ENCODE assay signal across 8 cellular contexts in genomic region chr21:36859744-36860501, GRCh38.
DNase-seq lines count a peak whose midpoint lies in the region; ATAC-seq, FAIRE-seq and TF ChIP-seq lines count a peak whose summit lies in the region.

No MANE protein-coding gene starts in this region.

- no peak overlapping the region for H2AFZ ChIP-seq in DND-41 (ENCODE audit: low read depth, low read length)

- H3K27me3 Mint-ChIP-seq in T-helper 2 cell treated with Interferon-gamma antibody and Interleukin-4, amounts not matched to agents 5 μg/mL and 100 μg/mL, for 36 hours (ENCODE audit: low read depth): no peaks in the 10 kb centered on the region

- H3K27ac ChIP-seq in DND-41 (ENCODE audit: low read length) (no peak overlapping the region), psoas muscle (peak overlapping the region; percentile 47)

- no peaks in the 10 kb centered on the region for H3K79me2 ChIP-seq in DND-41 (ENCODE audit: insufficient read depth, low read length)

- intact Hi-C loops in psoas muscle (cut with DNase I): loop anchor here in 1 of 2 donors (10.0 kb wide), 1 partner anchor 115 kb away; no protein-coding TSS in a partner anchor

- peaks cover 4% of the 10 kb centered on the region; the same call in 1 of the 2 replicates for H3K4me1 ChIP-seq in DND-41 (ENCODE audit: insufficient read depth, low read length)
- peaks cover 10% of the 10 kb centered on the region for H3K4me1 ChIP-seq in psoas muscle

- H3K36me3 Mint-ChIP-seq in T-helper 2 cell treated with Interferon-gamma antibody and Interleukin-4, amounts not matched to agents 5 μg/mL and 100 μg/mL, for 36 hours (ENCODE audit: low read depth): no peaks in the 10 kb centered on the region

- 53 to 60% (median 56%) methylated on average over 8 of the region's 8 CpGs for WGBS in psoas muscle, 3 donors

- H3K4me1 Mint-ChIP-seq in T-helper 2 cell treated with Interferon-gamma antibody and Interleukin-4, amounts not matched to agents 5 μg/mL and 100 μg/mL, for 36 hours (ENCODE audit: low read depth): peaks cover 25% of the 10 kb centered on the region

- peak; percentile 62; the same call in 1 of the 3 replicates for ATAC-seq in DND-41 (ENCODE audit: insufficient read depth, low read depth)
- ATAC-seq in psoas muscle: peak; percentile 85 to 90 (median 88)
- no peak for ATAC-seq in GM19324 (IDR thresholded peaks at IDR 0.05; ENCODE audit: low FRiP score, unreplicated experiment)

- TF ChIP-seq POLR2A in GM12891 (IDR thresholded peaks at IDR 0.05; ENCODE audit: low read depth, low read length): no peak

- TF ChIP-seq CTCF in DND-41 (IDR thresholded peaks at IDR 0.05; ENCODE audit: borderline replicate concordance, extremely low read depth, low read length, poor library complexity, severe bottlenecking) (no peak), fibroblast of pulmonary artery (IDR thresholded peaks at IDR 0.05; ENCODE audit: low read length, missing control alignments) (no peak), psoas muscle (IDR thresholded peaks at IDR 0.05) (no peak)

- FAIRE-seq in HTR-8/SVneo (lab: Jason Lieb, UNC): peak; percentile 86
- FAIRE-seq in GM12891 (lab: Jason Lieb, UNC): no peak

- H3K36me3 ChIP-seq in DND-41 (ENCODE audit: insufficient read depth, low read length) (no peaks in the 10 kb centered on the region), psoas muscle (ENCODE audit: insufficient read depth in 1 of 2, low read depth in 1 of 2) (no peaks in the 10 kb centered on the region)

- no peak overlapping the region for H3K9ac ChIP-seq in DND-41 (ENCODE audit: low read depth, low read length)

- H4K20me1 ChIP-seq in DND-41 (ENCODE audit: insufficient read depth, low read length): no peaks in the 10 kb centered on the region

- H3K4me2 ChIP-seq in DND-41 (ENCODE audit: insufficient read depth, low read length): no peak overlapping the region

- H3K27me3 ChIP-seq in DND-41 (ENCODE audit: insufficient read depth, low read length, poor library complexity) (no peaks in the 10 kb centered on the region), psoas muscle (ENCODE audit: insufficient read depth in 3 of 3, low read length in 2 of 3) (no peaks in the 10 kb centered on the region)

- H3K9me3 ChIP-seq in DND-41 (ENCODE audit: insufficient read depth, low read length, severe bottlenecking): no peaks in the 10 kb centered on the region
- no peaks in the 10 kb centered on the region for H3K9me3 ChIP-seq in psoas muscle

- DNase-seq in DND-41 (peak; percentile 46), HTR-8/SVneo (ENCODE audit: insufficient read length, low spot score) (peak; percentile 78), fibroblast of pulmonary artery (ENCODE audit: low read depth) (peak; percentile 54), psoas muscle (peak; percentile 72 to 85), GM12891 (ENCODE audit: insufficient read length, low spot score) (no peak), dedifferentiated amniotic fluid mesenchymal stem cell (ENCODE audit: extremely low spot score) (no peak)
- peak; percentile 17 for DNase-seq in T-helper 2 cell treated with Interferon-gamma antibody and Interleukin-4, amounts not matched to agents 5 μg/mL and 100 μg/mL, for 36 hours (ENCODE audit: low spot score)

- no peaks in the 10 kb centered on the region for H3K9me3 Mint-ChIP-seq in T-helper 2 cell treated with Interferon-gamma antibody and Interleukin-4, amounts not matched to agents 5 μg/mL and 100 μg/mL, for 36 hours

- H3K27ac Mint-ChIP-seq in T-helper 2 cell treated with Interferon-gamma antibody and Interleukin-4, amounts not matched to agents 5 μg/mL and 100 μg/mL, for 36 hours: peak overlapping the region; percentile 55

- H3K4me3 ChIP-seq in DND-41 (ENCODE audit: low read depth in 1 of 2, low read length in 2 of 2): no peak overlapping the region
- no peak overlapping the region for H3K4me3 ChIP-seq in fibroblast of pulmonary artery (replicated peaks; ENCODE audit: low read depth, low read length)
- no peak overlapping the region for H3K4me3 ChIP-seq in psoas muscle

- peak overlapping the region; percentile 37 for H3K4me3 Mint-ChIP-seq in T-helper 2 cell treated with Interferon-gamma antibody and Interleukin-4, amounts not matched to agents 5 μg/mL and 100 μg/mL, for 36 hours

TF ChIP-seq in GM12891, 5 proteins besides CTCF, POLR2A, EP300 and RAD21:
- TF ChIP-seq TAF1 (IDR thresholded peaks at IDR 0.05; ENCODE audit: low read depth, low read length): no peak
- no peak for TF ChIP-seq POLR2AphosphoS5 (IDR thresholded peaks at IDR 0.05; ENCODE audit: low read depth, low read length)
- no peak for TF ChIP-seq SPI1 (IDR thresholded peaks at IDR 0.05; ENCODE audit: low read depth, low read length)
- no peak for TF ChIP-seq PAX5 (IDR thresholded peaks at IDR 0.05; ENCODE audit: insufficient read depth, low read length, severe bottlenecking)
TF ChIP-seq in GM12891: peak in this region for 0.

Comparison
In these comparisons a context has a peak if more than half of its experiments do, and no peak if none do; other contexts are left out.
1. DNase-seq: peak in DND-41 (single experiment), HTR-8/SVneo (single experiment), T-helper 2 cell treated with Interferon-gamma antibody and Interleukin-4, amounts not matched to agents 5 μg/mL and 100 μg/mL, for 36 hours (single experiment), fibroblast of pulmonary artery (single experiment) and psoas muscle (2 of 2); none in GM12891 (single experiment) and dedifferentiated amniotic fluid mesenchymal stem cell (single experiment).